Comparison of ENCODE assay signal across 9 cellular contexts in the genomic region with DNA sequence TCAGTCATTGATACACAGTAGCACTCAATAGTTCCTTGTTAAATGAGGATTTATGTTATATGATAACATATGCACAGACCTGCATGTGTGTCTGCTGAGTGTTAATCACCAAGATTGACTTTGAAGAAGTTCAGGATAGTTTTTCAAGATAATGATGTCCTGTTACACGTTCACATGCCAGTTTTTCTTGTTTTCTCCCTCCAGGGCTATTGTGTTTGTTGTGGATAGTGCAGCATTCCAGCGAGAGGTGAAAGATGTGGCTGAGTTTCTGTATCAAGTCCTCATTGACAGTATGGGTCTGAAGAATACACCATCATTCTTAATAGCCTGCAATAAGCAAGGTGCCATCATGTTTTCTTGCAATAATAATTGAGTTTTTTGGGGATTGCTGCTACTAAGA.
"Had no signal": no experiment of that assay in that cellular context is flagged by ENCODE, and none has a peak within 500 bp of the region (broad histone marks: within the 10 kb centered on the region; RNA-seq: fewer than 3 reads in every experiment).

No MANE protein-coding gene starts in this region.

- H3K27me3 Mint-ChIP-seq: IgD-negative memory B cell had no signal

- DNase-seq: GM23248, GOT3, H7, HFFc6 had no signal

- H3K9me3 Mint-ChIP-seq: HFFc6, IgD-negative memory B cell had no signal

- H3K4me3 ChIP-seq: GM23248, HAP-1 had no signal

- ATAC-seq: HCT116, HepG2 had no signal

- H3K4me1 ChIP-seq: HAP-1 had no signal

- FAIRE-seq: HepG2 had no signal

- H3K9me3 ChIP-seq: HAP-1 had no signal

- H3K9ac ChIP-seq: GM23248 had no signal

- H2AFZ ChIP-seq: GM23248 had no signal

- H3K27ac Mint-ChIP-seq: HFFc6, IgD-negative memory B cell had no signal

- H3K4me3 Mint-ChIP-seq: HFFc6, IgD-negative memory B cell had no signal

- H3K27ac ChIP-seq: GM23248, HL-60 had no signal
